1 cellular context compared by ENCODE assay signal in genomic region chr15:75112848-75113492, GRCh38.
TF ChIP-seq lines count a peak whose summit lies in the region.

No MANE protein-coding gene starts in this region.

TF ChIP-seq in GM12878, 131 proteins besides CTCF, POLR2A, EP300 and RAD21 (continued from another document and continues in another):
- TF ChIP-seq ATF7 (IDR thresholded peaks at IDR 0.05; ENCODE audit: low read depth) (peak; percentile 92), POU2F2 (IDR thresholded peaks at IDR 0.05; ENCODE audit: borderline replicate concordance, low read depth, low read length) (peak; percentile 73; the same call in 2 of the 3 replicates), HCFC1 (IDR thresholded peaks at IDR 0.05; ENCODE audit: low read length) (no peak), CBX3 (IDR thresholded peaks at IDR 0.05; ENCODE audit: borderline replicate concordance, low read depth) (no peak), E4F1 (IDR thresholded peaks at IDR 0.05; ENCODE audit: borderline replicate concordance, partially characterized antibody) (no peak), PAX5 (IDR thresholded peaks at IDR 0.05; ENCODE audit: borderline replicate concordance, low read depth, low read length) (peak; percentile 73; the same call in 1 of the 2 replicates), POLR2AphosphoS5 (IDR thresholded peaks at IDR 0.05; ENCODE audit: low read length) (no peak), ESRRA (IDR thresholded peaks at IDR 0.05; ENCODE audit: low read length) (no peak), MTA3 (IDR thresholded peaks at IDR 0.05; ENCODE audit: borderline replicate concordance, low read length) (no peak; the same call in 1 of the 2 replicates), E2F4 (IDR thresholded peaks at IDR 0.05; ENCODE audit: low read depth, low read length) (no peak), BCL11A (IDR thresholded peaks at IDR 0.05; ENCODE audit: low read depth, low read length) (peak; percentile 92), NR2F1 (conservative IDR thresholded peaks at IDR 0.05) (peak; percentile 89), ZBTB11 (CRISPR knock-in tag; IDR thresholded peaks at IDR 0.05) (no peak), KDM1A (IDR thresholded peaks at IDR 0.05; ENCODE audit: borderline replicate concordance) (no peak), ETV6 (conservative IDR thresholded peaks at IDR 0.05 in 1 of 2, IDR thresholded peaks at IDR 0.05 in 1 of 2; ENCODE audit: borderline replicate concordance in 1 of 2, low read depth in 1 of 2) (peak in 1 of 2 experiments; percentile 69; a peak in 1 of 4 replicates), KLF5 (IDR thresholded peaks at IDR 0.05; ENCODE audit: partially characterized antibody) (no peak), SPI1 (IDR thresholded peaks at IDR 0.05; ENCODE audit: borderline replicate concordance, insufficient read depth, low read depth, low read length) (peak; percentile 98), MYB (IDR thresholded peaks at IDR 0.05; ENCODE audit: borderline replicate concordance, low read depth, low read length) (no peak), IRF3 (IDR thresholded peaks at IDR 0.05) (no peak), CBX5 (IDR thresholded peaks at IDR 0.05; ENCODE audit: low read depth) (peak; percentile 69; the same call in 1 of the 2 replicates), SIX5 (IDR thresholded peaks at IDR 0.05; ENCODE audit: low read depth, low read length, severe bottlenecking) (no peak), SMAD1 (IDR thresholded peaks at IDR 0.05; ENCODE audit: low read depth, partially characterized antibody) (peak; percentile 95), ZNF207 (IDR thresholded peaks at IDR 0.05; ENCODE audit: borderline replicate concordance) (no peak), SIN3A (IDR thresholded peaks at IDR 0.05; ENCODE audit: low read depth, low read length) (no peak), JUND (IDR thresholded peaks at IDR 0.05; ENCODE audit: low read depth, low read length) (no peak), ZSCAN29 (IDR thresholded peaks at IDR 0.05) (no peak; the same call in 1 of the 2 replicates), CBFB (IDR thresholded peaks at IDR 0.05; ENCODE audit: low read depth) (no peak), MYC (IDR thresholded peaks at IDR 0.05; ENCODE audit: insufficient read depth, insufficient read length, insufficient replicate concordance, low read length, severe bottlenecking) (no peak), TARDBP (IDR thresholded peaks at IDR 0.05; ENCODE audit: borderline replicate concordance) (no peak), MEF2A (IDR thresholded peaks at IDR 0.05; ENCODE audit: insufficient read depth, low read depth, low read length) (peak; percentile 77; the same call in 1 of the 2 replicates), ZBED1 (IDR thresholded peaks at IDR 0.05; ENCODE audit: borderline replicate concordance) (peak; percentile 57; the same call in 1 of the 2 replicates), HDGF (IDR thresholded peaks at IDR 0.05) (no peak), NKRF (conservative IDR thresholded peaks at IDR 0.05) (no peak), ZNF24 (IDR thresholded peaks at IDR 0.05) (peak; percentile 81; the same call in 1 of the 2 replicates), RB1 (IDR thresholded peaks at IDR 0.05; ENCODE audit: borderline replicate concordance) (no peak), SMC3 (IDR thresholded peaks at IDR 0.05; ENCODE audit: borderline replicate concordance, low read length) (no peak; the same call in 1 of the 2 replicates), ZNF384 (IDR thresholded peaks at IDR 0.05; ENCODE audit: borderline replicate concordance, low read depth, low read length) (peak; percentile 89), ZNF622 (IDR thresholded peaks at IDR 0.05) (no peak), BRCA1 (IDR thresholded peaks at IDR 0.05; ENCODE audit: low read depth, low read length) (no peak), FOXK2 (IDR thresholded peaks at IDR 0.05) (no peak; the same call in 1 of the 2 replicates), EGR1 (IDR thresholded peaks at IDR 0.05; ENCODE audit: borderline replicate concordance in 1 of 2, low read depth in 2 of 2, low read length in 2 of 2) (no peak), FOXM1 (IDR thresholded peaks at IDR 0.05; ENCODE audit: low read depth, low read length) (peak; percentile 87), MLLT1 (IDR thresholded peaks at IDR 0.05) (peak; percentile 87)
- TF ChIP-seq, protein P1, sequence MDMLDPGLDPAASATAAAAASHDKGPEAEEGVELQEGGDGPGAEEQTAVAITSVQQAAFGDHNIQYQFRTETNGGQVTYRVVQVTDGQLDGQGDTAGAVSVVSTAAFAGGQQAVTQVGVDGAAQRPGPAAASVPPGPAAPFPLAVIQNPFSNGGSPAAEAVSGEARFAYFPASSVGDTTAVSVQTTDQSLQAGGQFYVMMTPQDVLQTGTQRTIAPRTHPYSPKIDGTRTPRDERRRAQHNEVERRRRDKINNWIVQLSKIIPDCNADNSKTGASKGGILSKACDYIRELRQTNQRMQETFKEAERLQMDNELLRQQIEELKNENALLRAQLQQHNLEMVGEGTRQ (IDR thresholded peaks at IDR 0.05; ENCODE audit: borderline replicate concordance, low read depth, low read length) = no peak
- TF ChIP-seq, protein P2, sequence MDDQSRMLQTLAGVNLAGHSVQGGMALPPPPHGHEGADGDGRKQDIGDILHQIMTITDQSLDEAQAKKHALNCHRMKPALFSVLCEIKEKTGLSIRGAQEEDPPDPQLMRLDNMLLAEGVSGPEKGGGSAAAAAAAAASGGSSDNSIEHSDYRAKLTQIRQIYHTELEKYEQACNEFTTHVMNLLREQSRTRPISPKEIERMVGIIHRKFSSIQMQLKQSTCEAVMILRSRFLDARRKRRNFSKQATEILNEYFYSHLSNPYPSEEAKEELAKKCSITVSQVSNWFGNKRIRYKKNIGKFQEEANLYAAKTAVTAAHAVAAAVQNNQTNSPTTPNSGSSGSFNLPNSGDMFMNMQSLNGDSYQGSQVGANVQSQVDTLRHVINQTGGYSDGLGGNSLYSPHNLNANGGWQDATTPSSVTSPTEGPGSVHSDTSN (IDR thresholded peaks at IDR 0.05; ENCODE audit: insufficient replicate concordance, low read depth, low read length) = no peak
- TF ChIP-seq, protein P3, sequence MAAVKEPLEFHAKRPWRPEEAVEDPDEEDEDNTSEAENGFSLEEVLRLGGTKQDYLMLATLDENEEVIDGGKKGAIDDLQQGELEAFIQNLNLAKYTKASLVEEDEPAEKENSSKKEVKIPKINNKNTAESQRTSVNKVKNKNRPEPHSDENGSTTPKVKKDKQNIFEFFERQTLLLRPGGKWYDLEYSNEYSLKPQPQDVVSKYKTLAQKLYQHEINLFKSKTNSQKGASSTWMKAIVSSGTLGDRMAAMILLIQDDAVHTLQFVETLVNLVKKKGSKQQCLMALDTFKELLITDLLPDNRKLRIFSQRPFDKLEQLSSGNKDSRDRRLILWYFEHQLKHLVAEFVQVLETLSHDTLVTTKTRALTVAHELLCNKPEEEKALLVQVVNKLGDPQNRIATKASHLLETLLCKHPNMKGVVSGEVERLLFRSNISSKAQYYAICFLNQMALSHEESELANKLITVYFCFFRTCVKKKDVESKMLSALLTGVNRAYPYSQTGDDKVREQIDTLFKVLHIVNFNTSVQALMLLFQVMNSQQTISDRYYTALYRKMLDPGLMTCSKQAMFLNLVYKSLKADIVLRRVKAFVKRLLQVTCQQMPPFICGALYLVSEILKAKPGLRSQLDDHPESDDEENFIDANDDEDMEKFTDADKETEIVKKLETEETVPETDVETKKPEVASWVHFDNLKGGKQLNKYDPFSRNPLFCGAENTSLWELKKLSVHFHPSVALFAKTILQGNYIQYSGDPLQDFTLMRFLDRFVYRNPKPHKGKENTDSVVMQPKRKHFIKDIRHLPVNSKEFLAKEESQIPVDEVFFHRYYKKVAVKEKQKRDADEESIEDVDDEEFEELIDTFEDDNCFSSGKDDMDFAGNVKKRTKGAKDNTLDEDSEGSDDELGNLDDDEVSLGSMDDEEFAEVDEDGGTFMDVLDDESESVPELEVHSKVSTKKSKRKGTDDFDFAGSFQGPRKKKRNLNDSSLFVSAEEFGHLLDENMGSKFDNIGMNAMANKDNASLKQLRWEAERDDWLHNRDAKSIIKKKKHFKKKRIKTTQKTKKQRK (IDR thresholded peaks at IDR 0.05; ENCODE audit: low read depth, low read length) = no peak
